1 cellular context compared by ENCODE assay signal in the genomic region with DNA sequence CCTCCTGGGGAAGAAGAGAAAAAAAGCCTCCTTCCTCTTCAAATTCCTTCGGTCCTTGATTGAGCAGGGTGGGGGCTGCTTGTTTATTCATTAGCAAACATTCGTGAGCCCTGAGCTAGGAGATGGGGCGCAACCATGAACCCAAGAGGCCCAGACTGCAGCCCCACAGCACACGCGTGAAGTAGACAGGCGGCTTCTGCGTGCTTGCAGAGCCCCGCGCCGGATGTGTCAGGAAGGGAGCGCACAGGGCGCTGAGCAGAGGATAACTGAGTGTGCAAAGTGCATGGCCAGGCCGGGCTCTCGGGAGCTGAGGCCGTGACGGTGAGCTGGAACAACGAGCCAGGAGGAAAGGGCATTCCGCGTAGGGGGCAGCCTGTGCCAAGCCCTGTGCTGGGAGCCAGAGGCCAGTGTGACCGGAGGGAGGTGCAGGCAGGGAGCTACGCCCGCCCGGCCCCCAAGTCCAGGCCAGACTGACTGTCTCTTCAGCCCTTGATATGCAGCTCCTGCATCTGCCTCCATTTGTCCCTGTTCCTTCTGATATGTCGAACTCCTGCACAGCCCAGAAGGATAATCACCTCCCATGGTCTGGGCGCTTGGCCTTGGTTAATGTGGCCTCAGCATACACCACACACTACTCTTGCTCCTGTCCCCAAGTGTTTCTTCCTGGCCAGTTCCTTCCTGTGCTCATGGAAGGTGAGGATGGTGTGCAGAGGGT.
TF ChIP-seq lines count a peak whose summit lies in the region.

No MANE protein-coding gene starts in this region.

TF ChIP-seq in HepG2, 621 proteins besides CTCF, POLR2A, EP300 and RAD21 (continued from another document and continues in another):
- 0 out of 2 replicates have a peak, but pooled peaks have one; percentile 24 for TF ChIP-seq REPIN1 (CRISPR knock-in tag; IDR thresholded peaks at IDR 0.05; ENCODE audit: borderline replicate concordance, low read depth)
- TF ChIP-seq ZNF225 (CRISPR knock-in tag; IDR thresholded peaks at IDR 0.05): 0 out of 2 replicates have a peak, but pooled peaks have one; percentile 24
- peak; percentile 46; the same call in 1 of the 2 replicates for TF ChIP-seq ZNF451 (CRISPR knock-in tag; IDR thresholded peaks at IDR 0.05)
- TF ChIP-seq, protein P1, sequence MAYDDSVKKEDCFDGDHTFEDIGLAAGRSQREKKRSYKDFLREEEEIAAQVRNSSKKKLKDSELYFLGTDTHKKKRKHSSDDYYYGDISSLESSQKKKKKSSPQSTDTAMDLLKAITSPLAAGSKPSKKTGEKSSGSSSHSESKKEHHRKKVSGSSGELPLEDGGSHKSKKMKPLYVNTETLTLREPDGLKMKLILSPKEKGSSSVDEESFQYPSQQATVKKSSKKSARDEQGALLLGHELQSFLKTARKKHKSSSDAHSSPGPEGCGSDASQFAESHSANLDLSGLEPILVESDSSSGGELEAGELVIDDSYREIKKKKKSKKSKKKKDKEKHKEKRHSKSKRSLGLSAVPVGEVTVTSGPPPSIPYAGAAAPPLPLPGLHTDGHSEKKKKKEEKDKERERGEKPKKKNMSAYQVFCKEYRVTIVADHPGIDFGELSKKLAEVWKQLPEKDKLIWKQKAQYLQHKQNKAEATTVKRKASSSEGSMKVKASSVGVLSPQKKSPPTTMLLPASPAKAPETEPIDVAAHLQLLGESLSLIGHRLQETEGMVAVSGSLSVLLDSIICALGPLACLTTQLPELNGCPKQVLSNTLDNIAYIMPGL (CRISPR knock-in tag; IDR thresholded peaks at IDR 0.05; ENCODE audit: borderline replicate concordance in 1 of 2, low read depth in 1 of 2): 0 out of 4 replicates have a peak, but pooled peaks of 1 of the 2 experiments have one; percentile 28
- peak; percentile 80; the same call in 1 of the 2 replicates for TF ChIP-seq ETV5 (CRISPR knock-in tag; IDR thresholded peaks at IDR 0.05; ENCODE audit: borderline replicate concordance)
- TF ChIP-seq, protein P2, sequence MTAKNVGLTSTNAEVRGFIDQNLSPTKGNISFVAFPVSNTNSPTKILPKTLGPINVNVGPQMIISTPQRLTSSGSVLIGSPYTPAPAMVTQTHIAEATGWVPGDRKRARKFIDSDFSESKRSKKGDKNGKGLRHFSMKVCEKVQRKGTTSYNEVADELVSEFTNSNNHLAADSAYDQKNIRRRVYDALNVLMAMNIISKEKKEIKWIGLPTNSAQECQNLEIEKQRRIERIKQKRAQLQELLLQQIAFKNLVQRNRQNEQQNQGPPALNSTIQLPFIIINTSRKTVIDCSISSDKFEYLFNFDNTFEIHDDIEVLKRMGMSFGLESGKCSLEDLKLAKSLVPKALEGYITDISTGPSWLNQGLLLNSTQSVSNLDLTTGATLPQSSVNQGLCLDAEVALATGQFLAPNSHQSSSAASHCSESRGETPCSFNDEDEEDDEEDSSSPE (CRISPR knock-in tag; IDR thresholded peaks at IDR 0.05): peak; percentile 52; the same call in 1 of the 2 replicates
- peak; percentile 77; the same call in 1 of the 2 replicates for TF ChIP-seq MTA1 (CRISPR knock-in tag; IDR thresholded peaks at IDR 0.05; ENCODE audit: borderline replicate concordance)
- TF ChIP-seq, protein P3, sequence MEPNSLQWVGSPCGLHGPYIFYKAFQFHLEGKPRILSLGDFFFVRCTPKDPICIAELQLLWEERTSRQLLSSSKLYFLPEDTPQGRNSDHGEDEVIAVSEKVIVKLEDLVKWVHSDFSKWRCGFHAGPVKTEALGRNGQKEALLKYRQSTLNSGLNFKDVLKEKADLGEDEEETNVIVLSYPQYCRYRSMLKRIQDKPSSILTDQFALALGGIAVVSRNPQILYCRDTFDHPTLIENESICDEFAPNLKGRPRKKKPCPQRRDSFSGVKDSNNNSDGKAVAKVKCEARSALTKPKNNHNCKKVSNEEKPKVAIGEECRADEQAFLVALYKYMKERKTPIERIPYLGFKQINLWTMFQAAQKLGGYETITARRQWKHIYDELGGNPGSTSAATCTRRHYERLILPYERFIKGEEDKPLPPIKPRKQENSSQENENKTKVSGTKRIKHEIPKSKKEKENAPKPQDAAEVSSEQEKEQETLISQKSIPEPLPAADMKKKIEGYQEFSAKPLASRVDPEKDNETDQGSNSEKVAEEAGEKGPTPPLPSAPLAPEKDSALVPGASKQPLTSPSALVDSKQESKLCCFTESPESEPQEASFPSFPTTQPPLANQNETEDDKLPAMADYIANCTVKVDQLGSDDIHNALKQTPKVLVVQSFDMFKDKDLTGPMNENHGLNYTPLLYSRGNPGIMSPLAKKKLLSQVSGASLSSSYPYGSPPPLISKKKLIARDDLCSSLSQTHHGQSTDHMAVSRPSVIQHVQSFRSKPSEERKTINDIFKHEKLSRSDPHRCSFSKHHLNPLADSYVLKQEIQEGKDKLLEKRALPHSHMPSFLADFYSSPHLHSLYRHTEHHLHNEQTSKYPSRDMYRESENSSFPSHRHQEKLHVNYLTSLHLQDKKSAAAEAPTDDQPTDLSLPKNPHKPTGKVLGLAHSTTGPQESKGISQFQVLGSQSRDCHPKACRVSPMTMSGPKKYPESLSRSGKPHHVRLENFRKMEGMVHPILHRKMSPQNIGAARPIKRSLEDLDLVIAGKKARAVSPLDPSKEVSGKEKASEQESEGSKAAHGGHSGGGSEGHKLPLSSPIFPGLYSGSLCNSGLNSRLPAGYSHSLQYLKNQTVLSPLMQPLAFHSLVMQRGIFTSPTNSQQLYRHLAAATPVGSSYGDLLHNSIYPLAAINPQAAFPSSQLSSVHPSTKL (CRISPR knock-in tag; IDR thresholded peaks at IDR 0.05): 0 out of 2 replicates have a peak, but pooled peaks have one; percentile 11
- peak; percentile 56; the same call in 1 of the 2 replicates for TF ChIP-seq HOXA3 (CRISPR knock-in tag; IDR thresholded peaks at IDR 0.05)
- no peak for TF ChIP-seq MAFG (CRISPR knock-in tag; IDR thresholded peaks at IDR 0.05)
- TF ChIP-seq, protein P4, sequence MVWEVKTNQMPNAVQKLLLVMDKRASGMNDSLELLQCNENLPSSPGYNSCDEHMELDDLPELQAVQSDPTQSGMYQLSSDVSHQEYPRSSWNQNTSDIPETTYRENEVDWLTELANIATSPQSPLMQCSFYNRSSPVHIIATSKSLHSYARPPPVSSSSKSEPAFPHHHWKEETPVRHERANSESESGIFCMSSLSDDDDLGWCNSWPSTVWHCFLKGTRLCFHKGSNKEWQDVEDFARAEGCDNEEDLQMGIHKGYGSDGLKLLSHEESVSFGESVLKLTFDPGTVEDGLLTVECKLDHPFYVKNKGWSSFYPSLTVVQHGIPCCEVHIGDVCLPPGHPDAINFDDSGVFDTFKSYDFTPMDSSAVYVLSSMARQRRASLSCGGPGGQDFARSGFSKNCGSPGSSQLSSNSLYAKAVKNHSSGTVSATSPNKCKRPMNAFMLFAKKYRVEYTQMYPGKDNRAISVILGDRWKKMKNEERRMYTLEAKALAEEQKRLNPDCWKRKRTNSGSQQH (CRISPR knock-in tag; IDR thresholded peaks at IDR 0.05; ENCODE audit: low read depth): 0 out of 2 replicates have a peak, but pooled peaks have one; percentile 64
- 0 out of 2 replicates have a peak, but pooled peaks have one; percentile 31 for TF ChIP-seq SOX5 (CRISPR knock-in tag; IDR thresholded peaks at IDR 0.05; ENCODE audit: borderline replicate concordance)
- 0 out of 2 replicates have a peak, but pooled peaks have one; percentile 37 for TF ChIP-seq RXRA (CRISPR knock-in tag; IDR thresholded peaks at IDR 0.05)
- TF ChIP-seq FOXO1 (CRISPR knock-in tag; IDR thresholded peaks at IDR 0.05): peak; percentile 7; the same call in 1 of the 2 replicates
- TF ChIP-seq, protein P5, sequence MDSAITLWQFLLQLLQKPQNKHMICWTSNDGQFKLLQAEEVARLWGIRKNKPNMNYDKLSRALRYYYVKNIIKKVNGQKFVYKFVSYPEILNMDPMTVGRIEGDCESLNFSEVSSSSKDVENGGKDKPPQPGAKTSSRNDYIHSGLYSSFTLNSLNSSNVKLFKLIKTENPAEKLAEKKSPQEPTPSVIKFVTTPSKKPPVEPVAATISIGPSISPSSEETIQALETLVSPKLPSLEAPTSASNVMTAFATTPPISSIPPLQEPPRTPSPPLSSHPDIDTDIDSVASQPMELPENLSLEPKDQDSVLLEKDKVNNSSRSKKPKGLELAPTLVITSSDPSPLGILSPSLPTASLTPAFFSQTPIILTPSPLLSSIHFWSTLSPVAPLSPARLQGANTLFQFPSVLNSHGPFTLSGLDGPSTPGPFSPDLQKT (CRISPR knock-in tag; IDR thresholded peaks at IDR 0.05; ENCODE audit: borderline replicate concordance): no peak
- no peak for TF ChIP-seq TAF15 (IDR thresholded peaks at IDR 0.05; ENCODE audit: low read depth, low read length, poor library complexity, severe bottlenecking)
- TF ChIP-seq MEF2D (CRISPR knock-in tag; IDR thresholded peaks at IDR 0.05): no peak
- no peak for TF ChIP-seq NONO (IDR thresholded peaks at IDR 0.05)
- peak; percentile 74 for TF ChIP-seq NONO (CRISPR knock-in tag; conservative IDR thresholded peaks at IDR 0.05)
- TF ChIP-seq, protein P6, sequence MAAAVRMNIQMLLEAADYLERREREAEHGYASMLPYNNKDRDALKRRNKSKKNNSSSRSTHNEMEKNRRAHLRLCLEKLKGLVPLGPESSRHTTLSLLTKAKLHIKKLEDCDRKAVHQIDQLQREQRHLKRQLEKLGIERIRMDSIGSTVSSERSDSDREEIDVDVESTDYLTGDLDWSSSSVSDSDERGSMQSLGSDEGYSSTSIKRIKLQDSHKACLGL (CRISPR knock-in tag; IDR thresholded peaks at IDR 0.05): 0 out of 2 replicates have a peak, but pooled peaks have one; percentile 43
- peak; percentile 75 for TF ChIP-seq HNF4A (CRISPR knock-in tag; IDR thresholded peaks at IDR 0.05)
- peak; percentile 69 for TF ChIP-seq HNRNPLL (IDR thresholded peaks at IDR 0.05; ENCODE audit: low read depth, low read length, poor library complexity, severe bottlenecking)
- TF ChIP-seq, protein P7, sequence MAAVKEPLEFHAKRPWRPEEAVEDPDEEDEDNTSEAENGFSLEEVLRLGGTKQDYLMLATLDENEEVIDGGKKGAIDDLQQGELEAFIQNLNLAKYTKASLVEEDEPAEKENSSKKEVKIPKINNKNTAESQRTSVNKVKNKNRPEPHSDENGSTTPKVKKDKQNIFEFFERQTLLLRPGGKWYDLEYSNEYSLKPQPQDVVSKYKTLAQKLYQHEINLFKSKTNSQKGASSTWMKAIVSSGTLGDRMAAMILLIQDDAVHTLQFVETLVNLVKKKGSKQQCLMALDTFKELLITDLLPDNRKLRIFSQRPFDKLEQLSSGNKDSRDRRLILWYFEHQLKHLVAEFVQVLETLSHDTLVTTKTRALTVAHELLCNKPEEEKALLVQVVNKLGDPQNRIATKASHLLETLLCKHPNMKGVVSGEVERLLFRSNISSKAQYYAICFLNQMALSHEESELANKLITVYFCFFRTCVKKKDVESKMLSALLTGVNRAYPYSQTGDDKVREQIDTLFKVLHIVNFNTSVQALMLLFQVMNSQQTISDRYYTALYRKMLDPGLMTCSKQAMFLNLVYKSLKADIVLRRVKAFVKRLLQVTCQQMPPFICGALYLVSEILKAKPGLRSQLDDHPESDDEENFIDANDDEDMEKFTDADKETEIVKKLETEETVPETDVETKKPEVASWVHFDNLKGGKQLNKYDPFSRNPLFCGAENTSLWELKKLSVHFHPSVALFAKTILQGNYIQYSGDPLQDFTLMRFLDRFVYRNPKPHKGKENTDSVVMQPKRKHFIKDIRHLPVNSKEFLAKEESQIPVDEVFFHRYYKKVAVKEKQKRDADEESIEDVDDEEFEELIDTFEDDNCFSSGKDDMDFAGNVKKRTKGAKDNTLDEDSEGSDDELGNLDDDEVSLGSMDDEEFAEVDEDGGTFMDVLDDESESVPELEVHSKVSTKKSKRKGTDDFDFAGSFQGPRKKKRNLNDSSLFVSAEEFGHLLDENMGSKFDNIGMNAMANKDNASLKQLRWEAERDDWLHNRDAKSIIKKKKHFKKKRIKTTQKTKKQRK (IDR thresholded peaks at IDR 0.05; ENCODE audit: low read length): no peak
- no peak for TF ChIP-seq ZNF83 (CRISPR knock-in tag; IDR thresholded peaks at IDR 0.05; ENCODE audit: borderline replicate concordance)
- TF ChIP-seq SP5 (CRISPR knock-in tag; IDR thresholded peaks at IDR 0.05; ENCODE audit: borderline replicate concordance, low read depth): no peak
- 0 out of 2 replicates have a peak, but pooled peaks have one; percentile 21 for TF ChIP-seq CBX5 (CRISPR knock-in tag; IDR thresholded peaks at IDR 0.05; ENCODE audit: borderline replicate concordance)
- TF ChIP-seq ZMYM2 (CRISPR knock-in tag; IDR thresholded peaks at IDR 0.05): no peak
- no peak for TF ChIP-seq CBFB (CRISPR knock-in tag; IDR thresholded peaks at IDR 0.05)
- TF ChIP-seq, protein P8, sequence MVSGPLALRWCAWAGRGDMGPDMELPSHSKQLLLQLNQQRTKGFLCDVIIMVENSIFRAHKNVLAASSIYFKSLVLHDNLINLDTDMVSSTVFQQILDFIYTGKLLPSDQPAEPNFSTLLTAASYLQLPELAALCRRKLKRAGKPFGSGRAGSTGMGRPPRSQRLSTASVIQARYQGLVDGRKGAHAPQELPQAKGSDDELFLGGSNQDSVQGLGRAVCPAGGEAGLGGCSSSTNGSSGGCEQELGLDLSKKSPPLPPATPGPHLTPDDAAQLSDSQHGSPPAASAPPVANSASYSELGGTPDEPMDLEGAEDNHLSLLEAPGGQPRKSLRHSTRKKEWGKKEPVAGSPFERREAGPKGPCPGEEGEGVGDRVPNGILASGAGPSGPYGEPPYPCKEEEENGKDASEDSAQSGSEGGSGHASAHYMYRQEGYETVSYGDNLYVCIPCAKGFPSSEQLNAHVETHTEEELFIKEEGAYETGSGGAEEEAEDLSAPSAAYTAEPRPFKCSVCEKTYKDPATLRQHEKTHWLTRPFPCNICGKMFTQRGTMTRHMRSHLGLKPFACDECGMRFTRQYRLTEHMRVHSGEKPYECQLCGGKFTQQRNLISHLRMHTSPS (CRISPR knock-in tag; IDR thresholded peaks at IDR 0.05; ENCODE audit: low read depth): peak; percentile 77; the same call in 1 of the 2 replicates
- TF ChIP-seq ZBTB42 (CRISPR knock-in tag; IDR thresholded peaks at IDR 0.05): no peak
- TF ChIP-seq TBL1XR1 (IDR thresholded peaks at IDR 0.05; ENCODE audit: borderline replicate concordance, low read length, partially characterized antibody): no peak
- TF ChIP-seq ZNF547 (CRISPR knock-in tag; IDR thresholded peaks at IDR 0.05): 0 out of 2 replicates have a peak, but pooled peaks have one; percentile 25
- no peak for TF ChIP-seq ZNF326 (CRISPR knock-in tag; IDR thresholded peaks at IDR 0.05; ENCODE audit: borderline replicate concordance)
- TF ChIP-seq TOPORS (CRISPR knock-in tag; IDR thresholded peaks at IDR 0.05): no peak
- TF ChIP-seq TARDBP (CRISPR knock-in tag; IDR thresholded peaks at IDR 0.05): 0 out of 2 replicates have a peak, but pooled peaks have one; percentile 40
- 0 out of 2 replicates have a peak, but pooled peaks have one; percentile 44 for TF ChIP-seq ELF3 (CRISPR knock-in tag; IDR thresholded peaks at IDR 0.05)
- TF ChIP-seq, protein P9, sequence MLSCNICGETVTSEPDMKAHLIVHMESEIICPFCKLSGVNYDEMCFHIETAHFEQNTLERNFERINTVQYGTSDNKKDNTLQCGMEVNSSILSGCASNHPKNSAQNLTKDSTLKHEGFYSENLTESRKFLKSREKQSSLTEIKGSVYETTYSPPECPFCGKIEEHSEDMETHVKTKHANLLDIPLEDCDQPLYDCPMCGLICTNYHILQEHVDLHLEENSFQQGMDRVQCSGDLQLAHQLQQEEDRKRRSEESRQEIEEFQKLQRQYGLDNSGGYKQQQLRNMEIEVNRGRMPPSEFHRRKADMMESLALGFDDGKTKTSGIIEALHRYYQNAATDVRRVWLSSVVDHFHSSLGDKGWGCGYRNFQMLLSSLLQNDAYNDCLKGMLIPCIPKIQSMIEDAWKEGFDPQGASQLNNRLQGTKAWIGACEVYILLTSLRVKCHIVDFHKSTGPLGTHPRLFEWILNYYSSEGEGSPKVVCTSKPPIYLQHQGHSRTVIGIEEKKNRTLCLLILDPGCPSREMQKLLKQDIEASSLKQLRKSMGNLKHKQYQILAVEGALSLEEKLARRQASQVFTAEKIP (CRISPR knock-in tag; IDR thresholded peaks at IDR 0.05; ENCODE audit: borderline replicate concordance): no peak
- no peak for TF ChIP-seq ZNF468 (CRISPR knock-in tag; IDR thresholded peaks at IDR 0.05)
